Comparison of ENCODE assay signal across 8 cellular contexts in the genomic region with DNA sequence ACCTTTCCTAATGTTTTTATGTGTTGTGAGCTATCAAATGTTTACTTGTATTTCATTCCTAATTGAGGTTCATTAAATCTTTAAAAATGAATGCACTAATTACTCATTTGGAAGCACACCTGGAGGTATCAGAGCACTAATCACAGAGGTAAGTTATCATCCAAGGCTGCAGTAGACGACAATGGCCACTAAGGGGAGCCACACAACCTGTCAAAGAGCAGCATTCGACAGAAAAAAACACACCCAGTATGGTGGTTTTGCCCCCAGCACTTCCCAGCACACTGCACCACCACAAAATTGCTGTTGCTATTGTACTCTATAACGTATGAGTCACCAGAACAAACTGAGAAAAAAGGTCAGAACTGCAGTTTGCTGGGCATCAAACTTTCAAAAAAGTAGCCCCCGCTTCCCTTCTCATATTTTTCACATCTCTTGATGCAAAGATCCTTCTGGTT.
DNase-seq lines count a peak whose midpoint lies in the region; ATAC-seq and TF ChIP-seq lines count a peak whose summit lies in the region.

No MANE protein-coding gene starts in this region.

- DNase-seq in AG09309 (ENCODE audit: low read depth) (peak; percentile 68), NCI-H2171 (lab: John Stamatoyannopoulos, UW) (peak; percentile 6), mucosa of gallbladder (ENCODE audit: low spot score) (peak; percentile 51), thyroid gland (peak; percentile 59 to 68)
- DNase-seq in activated CD4-positive, alpha-beta T cell treated with anti-CD3 and anti-CD28 coated beads for 1 hour, result peak; percentile 34

- TF ChIP-seq CTCF in AG09309 (IDR thresholded peaks at IDR 0.05; ENCODE audit: control insufficient read depth, insufficient read depth, low read depth, low read length, missing control alignments), result peak; percentile 82
- TF ChIP-seq CTCF in thyroid gland (IDR thresholded peaks at IDR 0.05), result peak; percentile 62 to 81 (median 73)

- H3K9ac ChIP-seq in endocrine pancreas (ENCODE audit: control insufficient read depth, insufficient read depth, low read length), result no peak overlapping the region

- intact Hi-C loops in thyroid gland (cut with DNase I), result loop anchor here (10.0 kb wide), 1 partner anchor 632 kb away; no protein-coding TSS in a partner anchor

- H3K27me3 ChIP-seq in endocrine pancreas (ENCODE audit: control insufficient read depth, insufficient read depth, low read length) (no peaks in the 10 kb centered on the region), thyroid gland (no peaks in the 10 kb centered on the region)

- no peaks in the 10 kb centered on the region for H3K9me3 ChIP-seq in endocrine pancreas (ENCODE audit: control insufficient read depth, low read length)
- H3K9me3 ChIP-seq in thyroid gland, result no peaks in the 10 kb centered on the region

- TF ChIP-seq POLR2A in thyroid gland (IDR thresholded peaks at IDR 0.05), result no peak

- 24% methylated on average over 4 of the region's 4 CpGs for WGBS in thyroid gland, 2 donors

- H3K27ac ChIP-seq in thyroid gland, result no peak overlapping the region

- ATAC-seq in GM18502 (IDR thresholded peaks at IDR 0.05; ENCODE audit: poor library complexity, unreplicated experiment) (peak; percentile 84), HG03060 (IDR thresholded peaks at IDR 0.05; ENCODE audit: low read depth, unreplicated experiment) (peak; percentile 68)

- H3K4me1 ChIP-seq in endocrine pancreas (ENCODE audit: control insufficient read depth, insufficient read depth, low read length) (no peaks in the 10 kb centered on the region), thyroid gland (no peaks in the 10 kb centered on the region)

- H3K36me3 ChIP-seq in endocrine pancreas (ENCODE audit: control insufficient read depth, insufficient read depth, low read length), result no peaks in the 10 kb centered on the region
- H3K36me3 ChIP-seq in thyroid gland, result no peaks in the 10 kb centered on the region

- no peak overlapping the region for H3K4me3 ChIP-seq in AG09309 (ENCODE audit: control insufficient read depth, low read depth, low read length)
- peak overlapping the region; percentile 8 for H3K4me3 ChIP-seq in endocrine pancreas (ENCODE audit: control insufficient read depth, insufficient read depth, low read length)
- no peak overlapping the region for H3K4me3 ChIP-seq in thyroid gland (replicated peaks in 1 of 3)

Comparison
In these comparisons a context has a peak if more than half of its experiments do, and no peak if none do; other contexts are left out.
1. DNase-seq: peak in every context shown above with its lines; median percentile 68 in AG09309; 64 in thyroid gland; 51 in mucosa of gallbladder; 34 in activated CD4-positive, alpha-beta T cell treated with anti-CD3 and anti-CD28 coated beads for 1 hour; 6 in NCI-H2171.